Comparison of ENCODE assay signal across 30 cellular contexts in the genomic region with DNA sequence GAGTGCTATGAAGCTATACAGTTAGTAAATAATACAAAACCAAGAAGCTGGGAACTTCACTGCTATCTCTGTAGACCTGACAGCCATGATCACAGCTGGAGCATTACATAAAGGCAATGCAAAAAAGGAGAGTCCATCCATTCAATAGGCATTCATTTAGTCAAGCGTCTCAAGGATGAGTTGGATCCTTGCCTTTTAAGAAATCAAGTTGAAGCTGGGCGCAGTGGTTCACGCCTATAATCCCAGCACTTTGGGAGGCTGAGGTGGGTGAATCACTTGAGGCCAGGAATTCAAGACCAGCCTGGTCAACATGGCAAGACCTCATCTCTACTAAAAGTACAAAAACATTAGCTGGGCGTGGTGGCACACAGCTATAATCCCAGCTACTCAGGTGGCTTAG.
"Had no signal": no experiment of that assay in that cellular context is flagged by ENCODE, and none has a peak within 500 bp of the region (broad histone marks: within the 10 kb centered on the region; RNA-seq: fewer than 3 reads in every experiment).

No MANE protein-coding gene starts in this region.

- H3K27me3 Mint-ChIP-seq: activated B cell treated with CpG ODN at 0.5 μM for 24 hours; activated naive CD8-positive, alpha-beta T cell treated with anti-CD3 and anti-CD28 coated beads for 36 hours; naive B cell; progenitor cell of endocrine pancreas; stimulated activated memory B cell treated with anti-CD40 and anti-IgM and Interleukin-4, amounts not matched to agents 10 μg/mL and 1 μg/mL and 100 μg/mL, for 72 hours; stimulated activated naive CD8-positive, alpha-beta T cell treated with anti-CD3 and anti-CD28 coated beads, Interleukin-15, amount 100 ng/mL, for 72 hours; type B pancreatic cell had no signal

- H3K9me3 Mint-ChIP-seq: activated B cell treated with CpG ODN at 0.5 μM for 24 hours; activated naive CD8-positive, alpha-beta T cell treated with anti-CD3 and anti-CD28 coated beads for 36 hours; immature natural killer cell; mesothelial cell of epicardium; naive B cell; nephron progenitor cell; stimulated activated memory B cell treated with anti-CD40 and anti-IgM and Interleukin-4, amounts not matched to agents 10 μg/mL and 1 μg/mL and 100 μg/mL, for 72 hours; stimulated activated naive CD8-positive, alpha-beta T cell treated with anti-CD3 and anti-CD28 coated beads, Interleukin-15, amount 100 ng/mL, for 72 hours; type B pancreatic cell had no signal

- H3K36me3 ChIP-seq: adrenal gland, cardiac muscle cell, ovary, right lobe of liver, uterus had no signal

- H3K9me3 ChIP-seq: adrenal gland, heart left ventricle, ovary, right lobe of liver, uterus had no signal

- H3K27me3 ChIP-seq: adrenal gland, cardiac muscle cell, dorsolateral prefrontal cortex, heart left ventricle, ovary, right lobe of liver, uterus had no signal

- H3K4me1 ChIP-seq: right lobe of liver, uterus had no signal

- H3K27ac ChIP-seq: cardiac muscle cell, coronary artery, heart left ventricle, ovary, right lobe of liver, skin epidermis, uterus had no signal

- ATAC-seq: heart left ventricle; right lobe of liver; stimulated activated memory B cell treated with anti-CD40 and anti-IgM and Interleukin-4, amounts not matched to agents 10 μg/mL and 1 μg/mL and 100 μg/mL, for 72 hours; stimulated activated naive CD8-positive, alpha-beta T cell treated with anti-CD3 and anti-CD28 coated beads, Interleukin-15, amount 100 ng/mL, for 72 hours had no signal

- H3K27ac Mint-ChIP-seq: activated B cell treated with CpG ODN at 0.5 μM for 24 hours; activated naive CD8-positive, alpha-beta T cell treated with anti-CD3 and anti-CD28 coated beads for 36 hours; immature natural killer cell; nephron progenitor cell; stimulated activated memory B cell treated with anti-CD40 and anti-IgM and Interleukin-4, amounts not matched to agents 10 μg/mL and 1 μg/mL and 100 μg/mL, for 72 hours; stimulated activated naive CD8-positive, alpha-beta T cell treated with anti-CD3 and anti-CD28 coated beads, Interleukin-15, amount 100 ng/mL, for 72 hours; type B pancreatic cell had no signal

- H3K4me3 ChIP-seq: adrenal gland, cardiac muscle cell, coronary artery, dorsolateral prefrontal cortex, heart left ventricle, ovary, right lobe of liver, skin epidermis, uterus had no signal

- H3K4me3 Mint-ChIP-seq: activated B cell treated with CpG ODN at 0.5 μM for 24 hours; activated naive CD8-positive, alpha-beta T cell treated with anti-CD3 and anti-CD28 coated beads for 36 hours; immature natural killer cell; mesothelial cell of epicardium; naive B cell; nephron progenitor cell; stimulated activated memory B cell treated with anti-CD40 and anti-IgM and Interleukin-4, amounts not matched to agents 10 μg/mL and 1 μg/mL and 100 μg/mL, for 72 hours; stimulated activated naive CD8-positive, alpha-beta T cell treated with anti-CD3 and anti-CD28 coated beads, Interleukin-15, amount 100 ng/mL, for 72 hours; type B pancreatic cell had no signal

- H3K4me1 Mint-ChIP-seq: immature natural killer cell; stimulated activated memory B cell treated with anti-CD40 and anti-IgM and Interleukin-4, amounts not matched to agents 10 μg/mL and 1 μg/mL and 100 μg/mL, for 72 hours had no signal

- DNase-seq: activated B cell treated with CpG ODN at 0.5 μM for 24 hours; activated CD4-positive, alpha-beta T cell treated with anti-CD3 and anti-CD28 coated beads, Interleukin-2, amount 50 U/mL, for 4 hours; activated effector memory CD4-positive, alpha-beta T cell treated with Interleukin-2 at 50 U/mL for 16 hours; activated naive CD4-positive, alpha-beta T cell treated with Interleukin-2 at 50 U/mL for 16 hours; activated naive CD8-positive, alpha-beta T cell treated with anti-CD3 and anti-CD28 coated beads for 36 hours; activated T-cell treated with anti-CD3 and anti-CD28 coated beads for 4 hours; adrenal gland; effector memory CD4-positive, alpha-beta T cell; foreskin fibroblast; heart left ventricle; hypothalamus; immature natural killer cell; naive B cell; nephron progenitor cell; ovary; right lobe of liver; stimulated activated CD4-positive, alpha-beta T cell treated with anti-CD3 and anti-CD28 coated beads, Interleukin-4, amount 100 ng/mL, for 4 hours; stimulated activated CD8-positive, alpha-beta memory T cell treated with anti-CD3 and anti-CD28 coated beads, Interleukin-4, amount 100 ng/mL, for 48 hours; stimulated activated naive CD8-positive, alpha-beta T cell treated with anti-CD3 and anti-CD28 coated beads, Interleukin-15, amount 100 ng/mL, for 72 hours; substantia nigra; T-helper 2 cell; uterus had no signal
